Comparison of ENCODE assay signal across 13 cellular contexts in genomic region chr3:165624761-165625160, GRCh38.
DNase-seq lines count a peak whose midpoint lies in the region; ATAC-seq, FAIRE-seq and TF ChIP-seq lines count a peak whose summit lies in the region.
"Had no signal": no experiment of that assay in that cellular context is flagged by ENCODE, and none has a peak within 500 bp of the region (broad histone marks: within the 10 kb centered on the region; RNA-seq: fewer than 3 reads in every experiment).

No MANE protein-coding gene starts in this region.

- H3K56ac ChIP-seq in mesendoderm (ENCODE audit: low read length) = no peak overlapping the region

- ATAC-seq in GM12878 = peak; percentile 85
- ATAC-seq in natural killer cell treated with Interleukin-12 subunit alpha and Interleukin-12 subunit beta and Interleukin-15 and Interleukin-18, amount 100 ng/mL, for 72 hours = no peak

- H3K36me3 ChIP-seq in GM06990 (ENCODE audit: control insufficient read depth, insufficient read depth, low read length) (no peaks in the 10 kb centered on the region), GM12878 (ENCODE audit: control insufficient read depth in 2 of 2, insufficient read depth in 2 of 2, low read length in 1 of 2) (no peaks in the 10 kb centered on the region), mesendoderm (ENCODE audit: control insufficient read depth, insufficient read depth, low read length) (no peaks in the 10 kb centered on the region)

- H3K9ac ChIP-seq in GM12878 (ENCODE audit: control insufficient read depth, insufficient read depth, low read length) (no peak overlapping the region), mesendoderm (ENCODE audit: low read length) (no peak overlapping the region)

- no peak overlapping the region for H3K4me3 Mint-ChIP-seq in natural killer cell treated with Interleukin-12 subunit alpha and Interleukin-12 subunit beta and Interleukin-15 and Interleukin-18, amount 100 ng/mL, for 72 hours
- no peak overlapping the region for H3K4me3 Mint-ChIP-seq in activated T-cell treated with anti-CD3 and anti-CD28 coated beads, Interleukin-2, amount 50 U/mL, for 24 hours

- no peak overlapping the region for H4K5ac ChIP-seq in mesendoderm (ENCODE audit: low read length)

- H3K9me3 Mint-ChIP-seq in natural killer cell treated with Interleukin-12 subunit alpha and Interleukin-12 subunit beta and Interleukin-15 and Interleukin-18, amount 100 ng/mL, for 72 hours = peaks cover 19% of the 10 kb centered on the region
- peaks cover 17% of the 10 kb centered on the region for H3K9me3 Mint-ChIP-seq in activated T-cell treated with anti-CD3 and anti-CD28 coated beads, Interleukin-2, amount 50 U/mL, for 24 hours

- no peaks in the 10 kb centered on the region for H4K20me1 ChIP-seq in GM12878 (ENCODE audit: control insufficient read depth, insufficient read depth)

- no peak for FAIRE-seq in GM12878 (lab: Jason Lieb, UNC)
- FAIRE-seq: GM19239 had no signal

- in situ Hi-C loops in GM12878 (cut with MboI) = no loop called here

- H3K27me3 ChIP-seq in GM06990 (replicated peaks; ENCODE audit: control insufficient read depth, insufficient read depth, low read length) (no peaks in the 10 kb centered on the region), GM12878 (replicated peaks in 1 of 2; ENCODE audit: control insufficient read depth in 2 of 2, insufficient read depth in 2 of 2, low read length in 1 of 2) (no peaks in the 10 kb centered on the region), mesendoderm (ENCODE audit: insufficient read depth, low read length, poor library complexity) (no peaks in the 10 kb centered on the region)

- H2BK15ac ChIP-seq in mesendoderm (replicated peaks; ENCODE audit: low read depth) = no peak overlapping the region

- no peak overlapping the region for H3K4ac ChIP-seq in mesendoderm (ENCODE audit: low read depth, low read length)

- no peak overlapping the region for H2AK5ac ChIP-seq in mesendoderm (ENCODE audit: low read length)

- H3K27ac ChIP-seq in GM12878 (ENCODE audit: control insufficient read depth, insufficient read depth) (no peak overlapping the region), mesendoderm (ENCODE audit: low read depth, low read length) (no peak overlapping the region)

- no peaks in the 10 kb centered on the region for H3K79me1 ChIP-seq in mesendoderm (ENCODE audit: low read length)

- 2% methylated on average over 3 of the region's 3 CpGs for WGBS in GM12878 (ENCODE audit: insufficient coverage, insufficient replicate concordance, low lambda C conversion rate, missing lambda C conversion rate)
- no CpG with 5 or more reads among the region's 3 CpGs for WGBS in mesendoderm (ENCODE audit: extremely low coverage, insufficient coverage, low lambda C conversion rate)

- H2BK5ac ChIP-seq in mesendoderm (ENCODE audit: low read length) = no peak overlapping the region

- no peaks in the 10 kb centered on the region for H3K4me1 Mint-ChIP-seq in natural killer cell treated with Interleukin-12 subunit alpha and Interleukin-12 subunit beta and Interleukin-15 and Interleukin-18, amount 100 ng/mL, for 72 hours (ENCODE audit: low read depth in 2 of 2)
- no peaks in the 10 kb centered on the region for H3K4me1 Mint-ChIP-seq in activated T-cell treated with anti-CD3 and anti-CD28 coated beads, Interleukin-2, amount 50 U/mL, for 24 hours (ENCODE audit: low read depth)

- DNase-seq in GM06990 (ENCODE audit: extremely low read depth, insufficient read length) = no peak
- DNase-seq in GM12878 (ENCODE audit: low read depth, low spot score) = no peak
- peak; percentile 16 for DNase-seq in mesendoderm
- no peak for DNase-seq in DMS114 treated with DMSO at 0.1 percent for 48 hours (lab: John Stamatoyannopoulos, UW; ENCODE audit: unreplicated experiment)
- DNase-seq in natural killer cell treated with Interleukin-12 subunit alpha and Interleukin-12 subunit beta and Interleukin-15 and Interleukin-18, amount 100 ng/mL, for 72 hours (ENCODE audit: low spot score) = no peak
- DNase-seq in activated T-cell treated with anti-CD3 and anti-CD28 coated beads, Interleukin-2, amount 50 U/mL, for 24 hours = no peak
- DNase-seq in NCI-H524 (lab: John Stamatoyannopoulos, UW) = no peak
- DNase-seq: activated CD8-positive, alpha-beta memory T cell treated with anti-CD3 and anti-CD28 coated beads for 24 hours; foreskin melanocyte; NCI-H2171; retina had no signal

- peaks cover 7% of the 10 kb centered on the region for H3K36me3 Mint-ChIP-seq in natural killer cell treated with Interleukin-12 subunit alpha and Interleukin-12 subunit beta and Interleukin-15 and Interleukin-18, amount 100 ng/mL, for 72 hours
- H3K36me3 Mint-ChIP-seq in activated T-cell treated with anti-CD3 and anti-CD28 coated beads, Interleukin-2, amount 50 U/mL, for 24 hours (ENCODE audit: low read depth) = no peaks in the 10 kb centered on the region

- no peak overlapping the region for H2BK120ac ChIP-seq in mesendoderm (ENCODE audit: low read depth, low read length)

- no peak overlapping the region for H3K27ac Mint-ChIP-seq in natural killer cell treated with Interleukin-12 subunit alpha and Interleukin-12 subunit beta and Interleukin-15 and Interleukin-18, amount 100 ng/mL, for 72 hours
- no peak overlapping the region for H3K27ac Mint-ChIP-seq in activated T-cell treated with anti-CD3 and anti-CD28 coated beads, Interleukin-2, amount 50 U/mL, for 24 hours

- H2AFZ ChIP-seq in GM12878 (ENCODE audit: control insufficient read depth, low read depth, low read length) = no peak overlapping the region

- 0 out of 2 replicates have a peak, but pooled peaks have one; percentile 22 for TF ChIP-seq RAD21 in GM12878 (IDR thresholded peaks at IDR 0.05; ENCODE audit: insufficient read depth, low read depth, low read length)

- intact Hi-C loops in GM12878 (cut with micrococcal nuclease; ENCODE audit: unreplicated experiment) = no loop called here

- BruUV-seq in GM12878 (replicated peaks; lab: Mats Ljungman, UMichigan) = no TSS peak

- RAD21 ChIA-PET in GM12878 (lab: Charles Lee; ENCODE audit: unreplicated experiment) = no interaction called here

- no peaks in the 10 kb centered on the region for H3K4me1 ChIP-seq in GM12878 (ENCODE audit: control insufficient read depth, insufficient read depth, low read length)
- H3K4me1 ChIP-seq in mesendoderm (ENCODE audit: control insufficient read depth, low read depth, low read length) = no peaks in the 10 kb centered on the region

- no peak overlapping the region for H4K8ac ChIP-seq in mesendoderm (ENCODE audit: low read depth, low read length)

- TF ChIP-seq CTCF in GM06990 (IDR thresholded peaks at IDR 0.05; ENCODE audit: insufficient read depth, low read length, poor library complexity, severe bottlenecking) = peak; percentile 54
- peak; percentile 56; the same call in 1 of the 2 replicates for TF ChIP-seq CTCF in LNCAP (IDR thresholded peaks at IDR 0.05)
- peak in 2 of 3 experiments; percentile 31 to 52; a peak in 3 of 6 replicates for TF ChIP-seq CTCF in GM12878 (IDR thresholded peaks at IDR 0.05 in 2 of 3, conservative IDR thresholded peaks at IDR 0.05 in 1 of 3; ENCODE audit: control insufficient read depth in 2 of 3, extremely low read depth in 1 of 3, insufficient read depth in 1 of 3, low read depth in 3 of 3, low read length in 3 of 3)

- SMC1A ChIA-PET in GM12878 (lab: Charles Lee; ENCODE audit: uncharacterized antibody, unreplicated experiment) = interaction anchor here (0.7 to 1.7 kb wide), 3 partner anchors 18 to 1418 kb away, joined by 3 to 4 read pairs (median 3); no protein-coding TSS in a partner anchor

- no peak for TF ChIP-seq POLR2A in GM12878 (IDR thresholded peaks at IDR 0.05; ENCODE audit: low read depth, low read length)

- no peaks in the 10 kb centered on the region for H3K27me3 Mint-ChIP-seq in natural killer cell treated with Interleukin-12 subunit alpha and Interleukin-12 subunit beta and Interleukin-15 and Interleukin-18, amount 100 ng/mL, for 72 hours
- no peaks in the 10 kb centered on the region for H3K27me3 Mint-ChIP-seq in activated T-cell treated with anti-CD3 and anti-CD28 coated beads, Interleukin-2, amount 50 U/mL, for 24 hours

- no peak overlapping the region for H3K23ac ChIP-seq in mesendoderm (ENCODE audit: low read length)

- no peak overlapping the region for H3K18ac ChIP-seq in mesendoderm (ENCODE audit: low read length)

- no peak for TF ChIP-seq EP300 in GM12878 (IDR thresholded peaks at IDR 0.05; ENCODE audit: borderline replicate concordance in 1 of 2, control insufficient read depth in 1 of 2, low read depth in 2 of 2, low read length in 2 of 2)

- H3K79me2 ChIP-seq in GM12878 (ENCODE audit: control insufficient read depth, insufficient read depth, low read length) = no peaks in the 10 kb centered on the region
- no peaks in the 10 kb centered on the region for H3K79me2 ChIP-seq in mesendoderm (ENCODE audit: control insufficient read depth, insufficient read depth, low read length)

- POLR2A ChIA-PET in GM12878 (lab: Charles Lee) = no interaction called here

- H3K4me3 ChIP-seq in GM06990 (replicated peaks; ENCODE audit: low read depth, low read length) = no peak overlapping the region
- H3K4me3 ChIP-seq in GM12878 = no peak overlapping the region
- no peak overlapping the region for H3K4me3 ChIP-seq in mesendoderm (ENCODE audit: low read length)

- CTCF ChIA-PET in GM12878 (lab: Yijun Ruan, JAX) = interaction anchor here (1.0 kb wide), 1 partner anchor 389 kb away, joined by 3 read pairs; no protein-coding TSS in a partner anchor

- H3K9me3 ChIP-seq in GM12878 (replicated peaks; ENCODE audit: control insufficient read depth, insufficient read depth, low read length) = no peaks in the 10 kb centered on the region

- no peak overlapping the region for H3K4me2 ChIP-seq in GM12878 (ENCODE audit: control insufficient read depth, insufficient read depth)
- H3K4me2 ChIP-seq in mesendoderm (ENCODE audit: low read length) = no peak overlapping the region

TF ChIP-seq in GM12878, 131 proteins besides CTCF, POLR2A, EP300 and RAD21:
- no peak for TF ChIP-seq ZNF217 (IDR thresholded peaks at IDR 0.05)
